8 cellular contexts compared by ENCODE assay signal in the genomic region with DNA sequence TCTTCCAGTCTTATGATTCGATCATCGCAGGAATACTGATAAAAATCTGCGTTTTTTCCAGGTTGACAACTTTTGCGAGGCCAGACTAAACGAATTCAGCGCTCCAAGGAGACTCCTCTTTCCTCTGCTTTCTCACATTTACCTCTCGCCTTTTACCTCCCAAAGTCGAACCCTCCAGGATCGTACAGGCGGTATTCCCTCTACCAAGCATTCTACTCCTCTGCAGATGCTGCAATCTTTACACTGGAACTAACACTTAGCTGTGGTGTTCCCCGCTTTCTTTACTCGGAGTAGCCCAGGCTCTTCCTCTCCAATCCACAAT. TPM values are rescaled to one million over a fixed set of nuclear protein-coding genes. Genes with fewer than 3 reads are reported as not detected.
DNase-seq lines count a peak whose midpoint lies in the region; ATAC-seq and TF ChIP-seq lines count a peak whose summit lies in the region.

No MANE protein-coding gene starts in this region.

- peak overlapping the region; percentile 91 for H3K9ac ChIP-seq in HUES64 (ENCODE audit: low read depth, low read length)

- H3K27ac ChIP-seq in heart right ventricle, result peak overlapping the region in 9 of 10 donors; percentile 86 to 97 (median 92)
- peak overlapping the region; percentile 93 for H3K27ac ChIP-seq in HUES64 (ENCODE audit: low read depth, low read length)
- H3K27ac ChIP-seq in naive thymus-derived CD4-positive, alpha-beta T cell (ENCODE audit: low read depth, low read length), result peak overlapping the region; percentile 97

- POLR2A ChIA-PET in naive thymus-derived CD4-positive, alpha-beta T cell (lab: Charles Lee), result interaction anchor here (0.5 to 2.0 kb wide), 11 partner anchors 9 to 1392 kb away, joined by 3 to 11 read pairs (median 4); a partner anchor contains a TSS

- H3K4me1 ChIP-seq in heart right ventricle (peaks cover 0 to 57% (median 36%) of the 10 kb centered on the region in 9 donors), HUES64 (ENCODE audit: insufficient read depth, low read length) (peaks cover 6% of the 10 kb centered on the region; the same call in 1 of the 2 replicates)
- H3K4me1 ChIP-seq in naive thymus-derived CD4-positive, alpha-beta T cell (ENCODE audit: control insufficient read depth in 2 of 2, insufficient read depth in 2 of 2, low read length in 2 of 2), result peaks cover 9 to 12% of the 10 kb centered on the region in 2 donors

- H3K27me3 Mint-ChIP-seq in chondrocyte (ENCODE audit: low read depth), result no peaks in the 10 kb centered on the region
- H3K27me3 Mint-ChIP-seq in naive thymus-derived CD4-positive, alpha-beta T cell, result no peaks in the 10 kb centered on the region

- DNase-seq in heart right ventricle (no peak), Right ventricle myocardium superior (no peak), chondrocyte (ENCODE audit: low spot score) (no peak), posterior cingulate gyrus (no peak), NCI-H526 (lab: John Stamatoyannopoulos, UW) (no peak)
- DNase-seq in naive thymus-derived CD4-positive, alpha-beta T cell, result no peak

- CTCF ChIA-PET in naive thymus-derived CD4-positive, alpha-beta T cell (lab: Charles Lee), result interaction anchor here (0.7 to 1.1 kb wide), 2 partner anchors 19 to 126 kb away, joined by 3 to 5 read pairs; no protein-coding TSS in a partner anchor

- H3K4me1 Mint-ChIP-seq in chondrocyte (ENCODE audit: low read depth), result peaks cover 48% of the 10 kb centered on the region
- peaks cover 41 to 73% (median 61%) of the 10 kb centered on the region in 7 donors for H3K4me1 Mint-ChIP-seq in naive thymus-derived CD4-positive, alpha-beta T cell

- H3K4me3 Mint-ChIP-seq in chondrocyte (ENCODE audit: unreplicated experiment), result peak overlapping the region; percentile 92
- peak overlapping the region; percentile 94 to 99 (median 97) for H3K4me3 Mint-ChIP-seq in naive thymus-derived CD4-positive, alpha-beta T cell

- no peaks in the 10 kb centered on the region for H3K9me3 Mint-ChIP-seq in chondrocyte (ENCODE audit: low read depth)
- no peaks in the 10 kb centered on the region for H3K9me3 Mint-ChIP-seq in naive thymus-derived CD4-positive, alpha-beta T cell

- 0% methylated on average over 12 of the region's 12 CpGs for WGBS in heart right ventricle, 2 donors
- WGBS in HUES64, result 1% methylated on average over 12 of the region's 12 CpGs

- peak in 1 of 8 donors; percentile 58 for ATAC-seq in heart right ventricle
- ATAC-seq in Right ventricle myocardium superior (ENCODE audit: poor library complexity), result no peak
- ATAC-seq in naive thymus-derived CD4-positive, alpha-beta T cell, result peak; percentile 1
- no peak for ATAC-seq in GM21367 (IDR thresholded peaks at IDR 0.05; ENCODE audit: unreplicated experiment)

- H3K36me3 ChIP-seq in heart right ventricle, result peaks cover 0 to 29% (median 3%) of the 10 kb centered on the region in 9 donors
- H3K36me3 ChIP-seq in HUES64 (ENCODE audit: insufficient read depth, low read length), result peaks cover 34% of the 10 kb centered on the region
- H3K36me3 ChIP-seq in naive thymus-derived CD4-positive, alpha-beta T cell (ENCODE audit: control insufficient read depth in 2 of 3, insufficient read depth in 3 of 3, low read length in 3 of 3), result peaks cover 0 to 14% (median 0%) of the 10 kb centered on the region in 3 experiments

- no peak for TF ChIP-seq CTCF in heart right ventricle (IDR thresholded peaks at IDR 0.05)
- TF ChIP-seq CTCF in chondrocyte (IDR thresholded peaks at IDR 0.05), result no peak

- peaks cover 6% of the 10 kb centered on the region for H3K36me3 Mint-ChIP-seq in chondrocyte (ENCODE audit: low read depth)
- H3K36me3 Mint-ChIP-seq in naive thymus-derived CD4-positive, alpha-beta T cell, result peaks cover 0 to 24% (median 19%) of the 10 kb centered on the region in 5 donors

- H3K27ac Mint-ChIP-seq in chondrocyte (ENCODE audit: unreplicated experiment), result peak overlapping the region; percentile 99
- peak overlapping the region; percentile 96 to 99 (median 99) for H3K27ac Mint-ChIP-seq in naive thymus-derived CD4-positive, alpha-beta T cell

- H3K4me3 ChIP-seq in heart right ventricle (peak overlapping the region; percentile 50 to 91 (median 82)), HUES64 (ENCODE audit: low read length) (peak overlapping the region; percentile 87)
- peak overlapping the region; percentile 84 for H3K4me3 ChIP-seq in naive thymus-derived CD4-positive, alpha-beta T cell (ENCODE audit: low read length)

- intact Hi-C loops in heart right ventricle (cut with DNase I), result no loop called here
- intact Hi-C loops in Right ventricle myocardium superior (cut with DNase I), result no loop called here
- intact Hi-C loops in naive thymus-derived CD4-positive, alpha-beta T cell (cut with micrococcal nuclease), result loop anchor here (1.0 to 10.0 kb wide), 13 partner anchors 14 to 1392 kb away; a partner anchor contains a TSS
- intact Hi-C loops in posterior cingulate gyrus (cut with DNase I), result loop anchor here (2.0 to 10.0 kb wide), 2 partner anchors 66 to 130 kb away; a partner anchor contains a TSS

- H3K9me3 ChIP-seq in heart right ventricle, result no peaks in the 10 kb centered on the region
- H3K9me3 ChIP-seq in HUES64 (ENCODE audit: insufficient read depth, low read depth, low read length), result no peaks in the 10 kb centered on the region
- no peaks in the 10 kb centered on the region for H3K9me3 ChIP-seq in naive thymus-derived CD4-positive, alpha-beta T cell (ENCODE audit: control insufficient read depth in 2 of 3, low read length in 3 of 3)

- H3K27me3 ChIP-seq in heart right ventricle, result no peaks in the 10 kb centered on the region
- H3K27me3 ChIP-seq in HUES64 (ENCODE audit: insufficient read depth, low read length), result no peaks in the 10 kb centered on the region
- H3K27me3 ChIP-seq in naive thymus-derived CD4-positive, alpha-beta T cell (ENCODE audit: control insufficient read depth in 2 of 2, insufficient read depth in 2 of 2, low read length in 2 of 2), result no peaks in the 10 kb centered on the region

RNA-seq across cellular contexts. Expression of a gene that starts 0.4 kb away (rescaled TPM):
- total RNA-seq in heart right ventricle (10 to 100 TPM in 3 of 10 donors, 1 to 10 TPM in 7; 3.3 to 15.4 (median 7.0) TPM), Right ventricle myocardium superior (10.0 TPM), chondrocyte (43.0 to 51.8 TPM (median 43.9 TPM) in 3 replicates)
- 10 to 100 TPM in 1 of 2 donors, 1 to 10 TPM in 1; 9.7 to 22.9 TPM for polyA plus RNA-seq in heart right ventricle
- polyA plus RNA-seq in HUES64 (2013, experiment 1 of 2), result 101 TPM
- 98.3 TPM for polyA plus RNA-seq in HUES64 (2013, experiment 2 of 2)
- 10 to 100 TPM; 24.5 to 89.4 (median 47.4) TPM for total RNA-seq in naive thymus-derived CD4-positive, alpha-beta T cell
- 10 to 100 TPM; 44.1 to 57.3 TPM for polyA plus RNA-seq in naive thymus-derived CD4-positive, alpha-beta T cell

RNA-seq across cellular contexts. Expression of a gene that starts 0.7 kb away (rescaled TPM):
- total RNA-seq in heart right ventricle (10 to 100 TPM; 35.0 to 57.6 (median 47.3) TPM), Right ventricle myocardium superior (49.5 TPM), chondrocyte (60.7 to 78.2 TPM (median 67.0 TPM) in 3 replicates)
- polyA plus RNA-seq in heart right ventricle, result 10 to 100 TPM; 22.2 to 47.5 TPM
- 181 TPM for polyA plus RNA-seq in HUES64 (2013, experiment 1 of 2)
- polyA plus RNA-seq in HUES64 (2013, experiment 2 of 2), result 158 TPM
- total RNA-seq in naive thymus-derived CD4-positive, alpha-beta T cell, result 10 to 100 TPM; 27.0 to 97.8 (median 34.2) TPM
- polyA plus RNA-seq in naive thymus-derived CD4-positive, alpha-beta T cell, result 10 to 100 TPM; 80.8 to 95.5 TPM

Comparison
In these comparisons a context has a peak if more than half of its experiments do, and no peak if none do; other contexts are left out.
1. intact Hi-C loops: an anchor here in naive thymus-derived CD4-positive, alpha-beta T cell (1.0 to 10.0 kb wide) and posterior cingulate gyrus (2.0 to 10.0 kb wide); none called in heart right ventricle and Right ventricle myocardium superior.